ENCODE assay signal across 13 cellular contexts in genomic region chr17:45935710-45936509, GRCh38. TPM values are rescaled to one million over a fixed set of nuclear protein-coding genes. Genes with fewer than 3 reads are reported as not detected.
DNase-seq lines count a peak whose midpoint lies in the region; ATAC-seq, FAIRE-seq and TF ChIP-seq lines count a peak whose summit lies in the region.
"Had no signal": no experiment of that assay in that cellular context is flagged by ENCODE, and none has a peak within 500 bp of the region (broad histone marks: within the 10 kb centered on the region; RNA-seq: fewer than 3 reads in every experiment).

No MANE protein-coding gene starts in this region.

- no peak for ATAC-seq in natural killer cell treated with Interleukin-12 subunit alpha and Interleukin-12 subunit beta and Interleukin-15 and Interleukin-18, amount 100 ng/mL, for 72 hours
- ATAC-seq in natural killer cell, result no peak
- ATAC-seq in stimulated activated memory B cell treated with anti-CD40 and anti-IgM and Interleukin-4, amounts not matched to agents 10 μg/mL and 1 μg/mL and 100 μg/mL, for 72 hours, result no peak

- no peak for FAIRE-seq in H1 (lab: Jason Lieb, UNC)
- FAIRE-seq: H54 had no signal

- H3K23me2 ChIP-seq in H1 (ENCODE audit: low read depth, low read length), result no peaks in the 10 kb centered on the region; the same call in 1 of the 2 replicates

- no peaks in the 10 kb centered on the region for H3K9me3 ChIP-seq in H1 (ENCODE audit: insufficient read depth in 2 of 2, low read depth in 1 of 2, low read length in 1 of 2)
- H3K9me3 ChIP-seq in osteoblast (ENCODE audit: low read depth, low read length), result no peaks in the 10 kb centered on the region

- no peak overlapping the region for H3K4ac ChIP-seq in H1 (replicated peaks; ENCODE audit: insufficient read length, low read depth, low read length)

- no peak overlapping the region for H4K5ac ChIP-seq in H1 (ENCODE audit: insufficient read length, low read depth, low read length)

- no peak overlapping the region for H2BK12ac ChIP-seq in H1 (ENCODE audit: low read depth, low read length)

- no peaks in the 10 kb centered on the region for H3K9me3 Mint-ChIP-seq in natural killer cell treated with Interleukin-12 subunit alpha and Interleukin-12 subunit beta and Interleukin-15 and Interleukin-18, amount 100 ng/mL, for 72 hours
- no peaks in the 10 kb centered on the region for H3K9me3 Mint-ChIP-seq in natural killer cell
- H3K9me3 Mint-ChIP-seq in stimulated activated memory B cell treated with anti-CD40 and anti-IgM and Interleukin-4, amounts not matched to agents 10 μg/mL and 1 μg/mL and 100 μg/mL, for 72 hours, result no peaks in the 10 kb centered on the region
- H3K9me3 Mint-ChIP-seq: HFFc6 had no signal

- no peaks in the 10 kb centered on the region for H3K4me1 Mint-ChIP-seq in natural killer cell treated with Interleukin-12 subunit alpha and Interleukin-12 subunit beta and Interleukin-15 and Interleukin-18, amount 100 ng/mL, for 72 hours (ENCODE audit: low read depth in 2 of 2)
- no peaks in the 10 kb centered on the region for H3K4me1 Mint-ChIP-seq in natural killer cell
- no peaks in the 10 kb centered on the region for H3K4me1 Mint-ChIP-seq in stimulated activated memory B cell treated with anti-CD40 and anti-IgM and Interleukin-4, amounts not matched to agents 10 μg/mL and 1 μg/mL and 100 μg/mL, for 72 hours
- H3K4me1 Mint-ChIP-seq: B cell had no signal

- H4K91ac ChIP-seq in H1 (replicated peaks; ENCODE audit: insufficient read length, low read length), result no peak overlapping the region

- H3K79me2 ChIP-seq in H1 (ENCODE audit: control insufficient read depth in 1 of 2, insufficient read depth in 2 of 2, low read length in 2 of 2) (no peaks in the 10 kb centered on the region), osteoblast (ENCODE audit: insufficient read depth, low read length) (no peaks in the 10 kb centered on the region)

- no peaks in the 10 kb centered on the region for H3K4me1 ChIP-seq in H1 (replicated peaks in 1 of 4; ENCODE audit: control insufficient read depth in 3 of 4, insufficient read depth in 4 of 4, low read length in 3 of 4)
- no peaks in the 10 kb centered on the region for H3K4me1 ChIP-seq in osteoblast (ENCODE audit: insufficient read depth, low read length)

- no peak overlapping the region for H3K9ac ChIP-seq in H1 (replicated peaks in 1 of 4; ENCODE audit: extremely low read depth in 1 of 4, low read depth in 3 of 4, low read length in 3 of 4)

- no peaks in the 10 kb centered on the region; a peak in 1 of 7 replicates for H3K27me3 ChIP-seq in H1 (replicated peaks in 1 of 4; ENCODE audit: control insufficient read depth in 3 of 4, extremely low read depth in 1 of 4, insufficient read depth in 3 of 4, low read length in 3 of 4)
- peaks cover 24% of the 10 kb centered on the region for H3K27me3 ChIP-seq in osteoblast (ENCODE audit: insufficient read depth, low read length)

- no peak overlapping the region for H3K4me3 Mint-ChIP-seq in natural killer cell treated with Interleukin-12 subunit alpha and Interleukin-12 subunit beta and Interleukin-15 and Interleukin-18, amount 100 ng/mL, for 72 hours
- H3K4me3 Mint-ChIP-seq in natural killer cell, result no peak overlapping the region
- H3K4me3 Mint-ChIP-seq in stimulated activated memory B cell treated with anti-CD40 and anti-IgM and Interleukin-4, amounts not matched to agents 10 μg/mL and 1 μg/mL and 100 μg/mL, for 72 hours, result no peak overlapping the region
- H3K4me3 Mint-ChIP-seq: B cell, HFFc6 had no signal

- H2BK20ac ChIP-seq in H1 (ENCODE audit: low read length), result no peak overlapping the region

- no peak for TF ChIP-seq EP300 in H1 (IDR thresholded peaks at IDR 0.05; ENCODE audit: borderline replicate concordance in 1 of 2, low read depth in 2 of 2, low read length in 2 of 2)

- H3K4me3 ChIP-seq in H1 (ENCODE audit: extremely low read depth in 1 of 4, insufficient read depth in 2 of 4, low read depth in 3 of 4, low read length in 4 of 4) (no peak overlapping the region), osteoblast (ENCODE audit: insufficient read depth, low read length) (no peak overlapping the region)

- H3K27me3 Mint-ChIP-seq in natural killer cell treated with Interleukin-12 subunit alpha and Interleukin-12 subunit beta and Interleukin-15 and Interleukin-18, amount 100 ng/mL, for 72 hours, result peaks cover 26 to 34% of the 10 kb centered on the region in 2 donors
- peaks cover 23 to 40% of the 10 kb centered on the region in 2 donors for H3K27me3 Mint-ChIP-seq in natural killer cell (ENCODE audit: low read depth in 2 of 2)
- H3K27me3 Mint-ChIP-seq in stimulated activated memory B cell treated with anti-CD40 and anti-IgM and Interleukin-4, amounts not matched to agents 10 μg/mL and 1 μg/mL and 100 μg/mL, for 72 hours, result peaks cover 40% of the 10 kb centered on the region

- no peak overlapping the region for H3K18ac ChIP-seq in H1 (ENCODE audit: extremely low read depth, low read length)

- WGBS in H1 (ENCODE audit: extremely low coverage in 1 of 2, insufficient coverage in 1 of 2, insufficient read length in 1 of 2, insufficient replicate concordance in 2 of 2, low coverage in 1 of 2, low lambda C conversion rate in 2 of 2, missing lambda C conversion rate in 1 of 2), 2 experiments, result 89% methylated on average over 10 of the region's 10 CpGs; no CpG with 5 or more reads in 1 of the 2 experiments

- no peak overlapping the region for H2BK120ac ChIP-seq in H1 (replicated peaks; ENCODE audit: low read depth, low read length)

- peak; percentile 13 for DNase-seq in natural killer cell treated with Interleukin-12 subunit alpha and Interleukin-12 subunit beta and Interleukin-15 and Interleukin-18, amount 100 ng/mL, for 72 hours (ENCODE audit: low spot score)
- DNase-seq in natural killer cell (no peak), H1 (ENCODE audit: low read depth in 1 of 2, low spot score in 2 of 2) (no peak), osteoblast (ENCODE audit: insufficient read length, low spot score, missing footprints) (peak; percentile 34), NCI-H1436 (lab: John Stamatoyannopoulos, UW) (no peak), SK-N-DZ (ENCODE audit: low spot score) (no peak)
- no peak for DNase-seq in activated naive CD4-positive, alpha-beta T cell treated with Interleukin-2 at 50 U/mL for 16 hours
- DNase-seq: HFFc6, SIG-M5 had no signal

- TF ChIP-seq CTCF in natural killer cell (IDR thresholded peaks at IDR 0.05) (no peak), H1 (IDR thresholded peaks at IDR 0.05; ENCODE audit: control extremely low read depth in 1 of 3, insufficient read depth in 1 of 3, low read depth in 1 of 3, low read length in 3 of 3) (no peak), osteoblast (IDR thresholded peaks at IDR 0.05; ENCODE audit: extremely low read depth, low read depth, low read length) (no peak)

- TF ChIP-seq POLR2A in H1 (IDR thresholded peaks at IDR 0.05; ENCODE audit: control extremely low read depth in 1 of 2, low read depth in 2 of 2, low read length in 2 of 2), result no peak

- intact Hi-C loops in natural killer cell (cut with micrococcal nuclease), result no loop called here

- H3K36me3 Mint-ChIP-seq in natural killer cell treated with Interleukin-12 subunit alpha and Interleukin-12 subunit beta and Interleukin-15 and Interleukin-18, amount 100 ng/mL, for 72 hours, result no peaks in the 10 kb centered on the region
- H3K36me3 Mint-ChIP-seq in natural killer cell, result no peaks in the 10 kb centered on the region
- H3K36me3 Mint-ChIP-seq in stimulated activated memory B cell treated with anti-CD40 and anti-IgM and Interleukin-4, amounts not matched to agents 10 μg/mL and 1 μg/mL and 100 μg/mL, for 72 hours, result no peaks in the 10 kb centered on the region

- POLR2A ChIA-PET in H1 (lab: Charles Lee; ENCODE audit: partially characterized antibody), result interaction anchor here (1.7 kb wide), 1 partner anchor 13 kb away, joined by 5 read pairs; no protein-coding TSS in a partner anchor

- no peak overlapping the region for H3K4me2 ChIP-seq in H1 (ENCODE audit: insufficient read depth in 1 of 2, low read depth in 2 of 2, low read length in 2 of 2)
- H3K4me2 ChIP-seq in osteoblast (ENCODE audit: insufficient read depth, low read length), result no peak overlapping the region

- H3K27ac ChIP-seq in H1 (ENCODE audit: low read depth, low read length) (no peak overlapping the region), osteoblast (ENCODE audit: low read depth, low read length) (no peak overlapping the region)
- H3K27ac ChIP-seq: RWPE1 had no signal

- H3K36me3 ChIP-seq in H1 (ENCODE audit: control insufficient read depth in 2 of 4, insufficient read depth in 4 of 4, low read length in 3 of 4) (no peaks in the 10 kb centered on the region), osteoblast (ENCODE audit: insufficient read depth, low read length) (no peaks in the 10 kb centered on the region)

- H3K79me1 ChIP-seq in H1 (ENCODE audit: low read depth, low read length), result no peaks in the 10 kb centered on the region

- no peak overlapping the region for H3K56ac ChIP-seq in H1 (replicated peaks; ENCODE audit: insufficient read length, low read depth, low read length)

- H2BK15ac ChIP-seq in H1 (ENCODE audit: low read length), result no peak overlapping the region

- CTCF ChIA-PET in H1 (lab: Charles Lee; ENCODE audit: partially characterized antibody), result interaction anchor here (0.8 to 2.4 kb wide), 4 partner anchors 9 to 35 kb away, joined by 3 to 13 read pairs (median 3); no protein-coding TSS in a partner anchor

- H4K20me1 ChIP-seq in H1 (replicated peaks in 1 of 2; ENCODE audit: control insufficient read depth in 1 of 2, insufficient read depth in 2 of 2, low read length in 2 of 2) (no peaks in the 10 kb centered on the region), osteoblast (ENCODE audit: insufficient read depth, low read length) (no peaks in the 10 kb centered on the region)

- peak overlapping the region; percentile 16; the same call in 1 of the 2 replicates for H4K8ac ChIP-seq in H1 (ENCODE audit: extremely low read depth, insufficient read depth, low read length)

- no peak overlapping the region for H3K14ac ChIP-seq in H1 (ENCODE audit: insufficient read length)

- H2AK5ac ChIP-seq in H1 (ENCODE audit: low read depth, low read length), result no peak overlapping the region; the same call in 1 of the 2 replicates

- no peak overlapping the region for H2BK5ac ChIP-seq in H1 (ENCODE audit: low read depth, low read length)

- H3K23ac ChIP-seq in H1 (ENCODE audit: insufficient read length), result no peak overlapping the region

- H3K27ac Mint-ChIP-seq in natural killer cell treated with Interleukin-12 subunit alpha and Interleukin-12 subunit beta and Interleukin-15 and Interleukin-18, amount 100 ng/mL, for 72 hours, result no peak overlapping the region
- no peak overlapping the region for H3K27ac Mint-ChIP-seq in natural killer cell
- no peak overlapping the region for H3K27ac Mint-ChIP-seq in stimulated activated memory B cell treated with anti-CD40 and anti-IgM and Interleukin-4, amounts not matched to agents 10 μg/mL and 1 μg/mL and 100 μg/mL, for 72 hours
- H3K27ac Mint-ChIP-seq: B cell, HFFc6 had no signal

- H2AFZ ChIP-seq in H1 (ENCODE audit: low read length) (no peak overlapping the region), osteoblast (ENCODE audit: low read length) (no peak overlapping the region)

- no peak for TF ChIP-seq RAD21 in H1 (IDR thresholded peaks at IDR 0.05 in 1 of 2, conservative IDR thresholded peaks at IDR 0.05 in 1 of 2; ENCODE audit: low read depth in 2 of 2, low read length in 2 of 2)

RNA-seq across cellular contexts. Expression of gene MAPT, which starts 41.6 kb away (rescaled TPM):
- total RNA-seq in natural killer cell treated with Interleukin-12 subunit alpha and Interleukin-12 subunit beta and Interleukin-15 and Interleukin-18, amount 100 ng/mL, for 72 hours, result under 1 TPM; 0.14 to 0.17 TPM
- total RNA-seq in natural killer cell (1 to 10 TPM in 1 of 3 donors, under 1 TPM in 2; 0.14 to 1.3 (median 0.58) TPM), osteoblast (0.29 and 0.36 TPM in 2 replicates)
- total RNA-seq in H1 (2021; fragmentation: NEBNext Ultra II Directional; extraction: Animal tissue kit (Norgen Biotek cat#: 25700)), result 1.7 and 2.4 TPM in 2 replicates
- 0.54 and 1.0 TPM in 2 replicates for polyA plus RNA-seq in H1 (2011; rRNA removed)
- 0.57 TPM for polyA plus RNA-seq in H1 (2011; cell fraction: cytosol; rRNA removed)
- polyA plus RNA-seq in H1 (2011; cell fraction: nucleus; rRNA removed), result 1.1 TPM
- 0.88 to 1.4 TPM (median 1.3 TPM) in 4 replicates for polyA plus RNA-seq in H1 (2012, experiment 1 of 2)
- 0.83 TPM for polyA plus RNA-seq in H1 (2012, experiment 2 of 2)
- 0.93 TPM for polyA plus RNA-seq in H1 (2013, experiment 1 of 2)
- 0.99 TPM for polyA plus RNA-seq in H1 (2013, experiment 2 of 2)
- 0.29 and 0.38 TPM in 2 replicates for polyA minus RNA-seq in H1 (2011; rRNA and poly(A)+ RNA removed)
- polyA minus RNA-seq in H1 (2011; cell fraction: cytosol; rRNA and poly(A)+ RNA removed), result 0.22 TPM
- polyA minus RNA-seq in H1 (2011; cell fraction: nucleus; rRNA and poly(A)+ RNA removed), result 0.60 TPM
- polyA plus RNA-seq in SK-N-DZ (2014; cell fraction: cytosol; rRNA removed), result 20.5 and 21.3 TPM in 2 replicates
- 9.5 and 12.6 TPM in 2 replicates for polyA plus RNA-seq in SK-N-DZ (2014; cell fraction: nucleus; rRNA removed)

Comparison
In these comparisons a context has a peak if more than half of its experiments do, and no peak if none do; other contexts are left out.
1. DNase-seq: peak in natural killer cell treated with Interleukin-12 subunit alpha and Interleukin-12 subunit beta and Interleukin-15 and Interleukin-18, amount 100 ng/mL, for 72 hours (single experiment) and osteoblast (single experiment); none in natural killer cell (single experiment), H1 (0 of 2), activated naive CD4-positive, alpha-beta T cell treated with Interleukin-2 at 50 U/mL for 16 hours (single experiment), NCI-H1436 (single experiment) and SK-N-DZ (single experiment).